ENCODE assay signal across 27 cellular contexts in the genomic region with DNA sequence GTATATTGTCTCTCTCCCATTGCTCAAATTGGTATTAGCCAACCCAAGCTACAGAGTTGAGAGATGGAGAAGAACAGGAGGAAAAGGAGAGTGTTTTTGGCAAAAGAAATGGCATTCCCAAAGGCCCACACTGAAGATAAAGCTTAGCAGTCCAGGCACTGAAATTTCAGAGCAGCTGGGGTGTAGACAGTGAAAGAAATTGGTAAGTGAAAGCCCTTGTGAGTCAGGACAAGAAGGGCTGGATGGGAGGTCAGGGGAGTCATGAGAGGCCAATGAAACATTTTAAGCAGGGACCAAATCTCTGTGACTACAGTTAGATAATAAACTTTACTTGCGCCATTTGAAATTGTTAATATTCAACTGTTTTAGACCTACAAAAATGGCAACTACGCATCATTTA.
"Had no signal": no experiment of that assay in that cellular context is flagged by ENCODE, and none has a peak within 500 bp of the region (broad histone marks: within the 10 kb centered on the region; RNA-seq: fewer than 3 reads in every experiment).

No MANE protein-coding gene starts in this region.

- DNase-seq: activated CD4-positive, alpha-beta T cell treated with anti-CD3 and anti-CD28 coated beads for 48 hours; activated CD4-positive, alpha-beta T cell treated with anti-CD3 and anti-CD28 coated beads, Interleukin-2, amount 50 U/mL, for 4 hours; activated CD4-positive, CD25-positive, alpha-beta regulatory T cell treated with anti-CD3 and anti-CD28 coated beads, Interleukin-2, amount 50 U/mL, for 72 hours; activated CD8-positive, alpha-beta memory T cell treated with anti-CD3 and anti-CD28 coated beads, Interleukin-2, amount 50 U/mL, for 48 hours; activated CD8-positive, alpha-beta T cell treated with anti-CD3 and anti-CD28 coated beads, Interleukin-2, amount 10 ng/mL, durations not matched to agents 7 days and 5 days; activated naive CD4-positive, alpha-beta T cell; activated naive CD8-positive, alpha-beta T cell treated with anti-CD3 and anti-CD28 coated beads, Interleukin-2, amount 50 U/mL, for 24 hours; activated T-cell treated with anti-CD3 and anti-CD28 coated beads, Interleukin-2, amount 50 U/mL, for 1 hour; amniotic stem cell; body of pancreas; MM.1S; NCI-H1105 treated with DMSO at 0.1 percent for 48 hours; NCI-H1436 treated with DMSO at 0.1 percent for 48 hours; NCI-H187; NCI-H2081; NCI-H510A treated with DMSO at 0.1 percent for 48 hours; NCI-H69; NK-92 treated with Interleukin-12 subunit alpha and Interleukin-12 subunit beta, amount 100 ng/mL, for 24 hours; OCI-M1; RPMI8226; SHP77 treated with DMSO at 0.1 percent for 48 hours; T-helper 17 cell; T-helper 9 cell had no signal

- H3K9me3 ChIP-seq: ascending aorta, body of pancreas had no signal

- H3K36me3 ChIP-seq: ascending aorta had no signal

- ATAC-seq: activated CD8-positive, alpha-beta T cell treated with anti-CD3 and anti-CD28 coated beads, Interleukin-2, amount 10 ng/mL, durations not matched to agents 7 days and 5 days; activated naive CD4-positive, alpha-beta T cell treated with anti-CD3 and anti-CD28 coated beads, Interleukin-2, amount 50 U/mL, for 72 hours; activated naive CD8-positive, alpha-beta T cell treated with anti-CD3 and anti-CD28 coated beads, Interleukin-2, amount 50 U/mL, for 24 hours; body of pancreas; Panc1; T-helper 17 cell; WTC11 had no signal

- H3K4me3 Mint-ChIP-seq: activated CD8-positive, alpha-beta T cell treated with anti-CD3 and anti-CD28 coated beads, Interleukin-2, amount 10 ng/mL, durations not matched to agents 7 days and 5 days; activated naive CD8-positive, alpha-beta T cell treated with anti-CD3 and anti-CD28 coated beads, Interleukin-2, amount 50 U/mL, for 24 hours; T-helper 17 cell; WTC11 had no signal

- H3K27ac ChIP-seq: body of pancreas had no signal

- H3K4me1 Mint-ChIP-seq: activated naive CD8-positive, alpha-beta T cell treated with anti-CD3 and anti-CD28 coated beads, Interleukin-2, amount 50 U/mL, for 24 hours; T-helper 17 cell had no signal

- H3K36me3 Mint-ChIP-seq: activated naive CD4-positive, alpha-beta T cell treated with anti-CD3 and anti-CD28 coated beads, Interleukin-2, amount 50 U/mL, for 72 hours; WTC11 had no signal

- H3K4me1 ChIP-seq: body of pancreas had no signal

- H3K9me3 Mint-ChIP-seq: activated naive CD4-positive, alpha-beta T cell treated with anti-CD3 and anti-CD28 coated beads, Interleukin-2, amount 50 U/mL, for 72 hours; activated naive CD8-positive, alpha-beta T cell treated with anti-CD3 and anti-CD28 coated beads, Interleukin-2, amount 50 U/mL, for 24 hours; WTC11 had no signal

- H3K4me3 ChIP-seq: ascending aorta, body of pancreas had no signal

- H3K27me3 ChIP-seq: ascending aorta, body of pancreas had no signal

- H3K27me3 Mint-ChIP-seq: activated naive CD8-positive, alpha-beta T cell treated with anti-CD3 and anti-CD28 coated beads, Interleukin-2, amount 50 U/mL, for 24 hours; T-helper 17 cell had no signal

- H3K27ac Mint-ChIP-seq: activated CD8-positive, alpha-beta T cell treated with anti-CD3 and anti-CD28 coated beads, Interleukin-2, amount 10 ng/mL, durations not matched to agents 7 days and 5 days; activated naive CD4-positive, alpha-beta T cell treated with anti-CD3 and anti-CD28 coated beads, Interleukin-2, amount 50 U/mL, for 72 hours; activated naive CD8-positive, alpha-beta T cell treated with anti-CD3 and anti-CD28 coated beads, Interleukin-2, amount 50 U/mL, for 24 hours; T-helper 17 cell; WTC11 had no signal
